ENCODE assay signal across 11 cellular contexts in genomic region chr19:18939163-18939562, GRCh38. TPM values are rescaled to one million over a fixed set of nuclear protein-coding genes. Genes with fewer than 3 reads are reported as not detected.
DNase-seq lines count a peak whose midpoint lies in the region; ATAC-seq and TF ChIP-seq lines count a peak whose summit lies in the region.
"Had no signal": no experiment of that assay in that cellular context is flagged by ENCODE, and none has a peak within 500 bp of the region (broad histone marks: within the 10 kb centered on the region; RNA-seq: fewer than 3 reads in every experiment).

No MANE protein-coding gene starts in this region.

- H3K36me3 ChIP-seq in PC-3 (ENCODE audit: low read depth, low read length), result peaks cover 14% of the 10 kb centered on the region
- H3K36me3 ChIP-seq in neuronal stem cell (replicated peaks in 1 of 2; ENCODE audit: control insufficient read depth in 2 of 2, insufficient read depth in 2 of 2, low read length in 2 of 2), result peaks cover 14 to 45% of the 10 kb centered on the region in 2 donors

- no peak overlapping the region for H3K9ac ChIP-seq in PC-3 (ENCODE audit: low read length)
- H3K9ac ChIP-seq in neuronal stem cell (ENCODE audit: low read depth, low read length, poor library complexity), result no peak overlapping the region

- H2BK5ac ChIP-seq in neuronal stem cell (ENCODE audit: low read length), result peak overlapping the region; percentile 93

- H2AK5ac ChIP-seq in neuronal stem cell (ENCODE audit: low read depth, low read length), result peak overlapping the region; percentile 100

- no peak for DNase-seq in CD4-positive, alpha-beta T cell
- DNase-seq in PC-3, result no peak
- DNase-seq in epithelial cell of proximal tubule (ENCODE audit: low read depth), result no peak
- DNase-seq in neuronal stem cell (ENCODE audit: low spot score), result no peak
- DNase-seq in NOMO-1 treated with dmso at 0.1 percent for 144 hours (lab: John Stamatoyannopoulos, UW; ENCODE audit: unreplicated experiment), result no peak
- no peak for DNase-seq in SIG-M5 (lab: John Stamatoyannopoulos, UW)
- DNase-seq in stimulated activated naive CD4-positive, alpha-beta T cell treated with Interleukin-2 at 50 U/mL for 16 hours (lab: John Stamatoyannopoulos, UW), result no peak
- DNase-seq: mucosa of descending colon, NCI-H1436 had no signal

- ATAC-seq in CD4-positive, alpha-beta T cell (ENCODE audit: poor library complexity), result no peak
- no peak for ATAC-seq in PC-3
- no peak for ATAC-seq in GM19035 (IDR thresholded peaks at IDR 0.05; ENCODE audit: unreplicated experiment)

- H3K4ac ChIP-seq in neuronal stem cell (ENCODE audit: low read length), result no peak overlapping the region

- no peak overlapping the region for H4K8ac ChIP-seq in neuronal stem cell (ENCODE audit: low read depth, low read length)

- H2BK15ac ChIP-seq in neuronal stem cell (ENCODE audit: low read length), result peak overlapping the region; percentile 60

- H3K14ac ChIP-seq in neuronal stem cell (ENCODE audit: low read length), result no peak overlapping the region

- no peaks in the 10 kb centered on the region for H3K36me3 Mint-ChIP-seq in CD4-positive, alpha-beta T cell (ENCODE audit: low read depth)

- peaks cover 36% of the 10 kb centered on the region for H3K27me3 Mint-ChIP-seq in CD4-positive, alpha-beta T cell

- peaks cover 6% of the 10 kb centered on the region for H3K4me1 ChIP-seq in PC-3 (ENCODE audit: insufficient read depth, low read length)
- peaks cover 11 to 12% of the 10 kb centered on the region in 2 donors for H3K4me1 ChIP-seq in neuronal stem cell (ENCODE audit: control insufficient read depth in 2 of 2, insufficient read depth in 1 of 2, low read depth in 1 of 2, low read length in 2 of 2)

- H2AFZ ChIP-seq in PC-3 (ENCODE audit: low read length) (no peak overlapping the region), neuronal stem cell (ENCODE audit: low read length) (no peak overlapping the region)

- H3K27me3 ChIP-seq in CD4-positive, alpha-beta T cell (ENCODE audit: control insufficient read depth, insufficient read depth, low read length), result peaks cover 22% of the 10 kb centered on the region
- H3K27me3 ChIP-seq in PC-3 (ENCODE audit: low read length) (no peaks in the 10 kb centered on the region), neuronal stem cell (ENCODE audit: control insufficient read depth in 3 of 3, insufficient read depth in 3 of 3, low read depth in 1 of 3, low read length in 3 of 3) (no peaks in the 10 kb centered on the region)

- TF ChIP-seq CTCF in CD4-positive, alpha-beta T cell (IDR thresholded peaks at IDR 0.05), result no peak
- no peak for TF ChIP-seq CTCF in PC-3 (conservative IDR thresholded peaks at IDR 0.05; ENCODE audit: low read depth, low read length)
- no peak for TF ChIP-seq CTCF in epithelial cell of proximal tubule (conservative IDR thresholded peaks at IDR 0.05; ENCODE audit: low read depth, low read length)

- peak overlapping the region; percentile 86 for H3K4me3 Mint-ChIP-seq in CD4-positive, alpha-beta T cell

- peaks cover 21% of the 10 kb centered on the region for H3K79me2 ChIP-seq in PC-3 (ENCODE audit: low read length)

- H3K9me3 ChIP-seq in CD4-positive, alpha-beta T cell (ENCODE audit: control insufficient read depth, low read length), result no peaks in the 10 kb centered on the region
- no peaks in the 10 kb centered on the region for H3K9me3 ChIP-seq in PC-3 (ENCODE audit: low read length)
- H3K9me3 ChIP-seq in neuronal stem cell (replicated peaks in 1 of 2; ENCODE audit: control insufficient read depth in 2 of 2, insufficient read depth in 1 of 2, low read depth in 1 of 2, low read length in 2 of 2), result no peaks in the 10 kb centered on the region
- H3K9me3 ChIP-seq: mucosa of descending colon had no signal

- H3K79me1 ChIP-seq in neuronal stem cell (ENCODE audit: low read depth, low read length), result peaks cover 10% of the 10 kb centered on the region

- CTCF ChIA-PET in CD4-positive, alpha-beta T cell (lab: Charles Lee), result no interaction called here
- CTCF ChIA-PET in PC-3 (lab: Charles Lee), result no interaction called here

- H2BK12ac ChIP-seq in neuronal stem cell (ENCODE audit: low read length), result peak overlapping the region; percentile 94

- H3K27ac Mint-ChIP-seq in CD4-positive, alpha-beta T cell, result no peak overlapping the region
- H3K27ac Mint-ChIP-seq: stimulated activated naive CD8-positive, alpha-beta T cell treated with anti-CD3 and anti-CD28 coated beads, Interleukin-15, Interleukin-2, amounts not matched to agents 100 ng/mL and 50 ng/mL, for 24 hours had no signal

- no peaks in the 10 kb centered on the region for H3K9me2 ChIP-seq in PC-3 (replicated peaks; ENCODE audit: low read length)

- no peaks in the 10 kb centered on the region for H3K9me3 Mint-ChIP-seq in CD4-positive, alpha-beta T cell
- H3K9me3 Mint-ChIP-seq: stimulated activated naive CD8-positive, alpha-beta T cell treated with anti-CD3 and anti-CD28 coated beads, Interleukin-15, Interleukin-2, amounts not matched to agents 100 ng/mL and 50 ng/mL, for 24 hours had no signal

- no CpG with 5 or more reads among the region's 3 CpGs for WGBS in neuronal stem cell (ENCODE audit: extremely low coverage in 2 of 2, insufficient read length in 2 of 2, insufficient replicate concordance in 1 of 2), 2 donors

- peak overlapping the region; percentile 95 for H3K4me2 ChIP-seq in PC-3 (ENCODE audit: low read length)
- peak overlapping the region; percentile 61 for H3K4me2 ChIP-seq in neuronal stem cell (ENCODE audit: insufficient read depth, low read length, poor library complexity, severe bottlenecking)

- peak overlapping the region; percentile 97 for H3K18ac ChIP-seq in neuronal stem cell (ENCODE audit: low read length)

- no peaks in the 10 kb centered on the region for H3F3A ChIP-seq in PC-3 (ENCODE audit: low read length, unreplicated experiment)

- H3K23ac ChIP-seq in neuronal stem cell (ENCODE audit: low read depth, low read length, poor library complexity), result no peak overlapping the region

- H3K27ac ChIP-seq in CD4-positive, alpha-beta T cell (ENCODE audit: low read depth, low read length), result no peak overlapping the region
- H3K27ac ChIP-seq in PC-3 (ENCODE audit: low read length), result no peak overlapping the region
- H3K27ac ChIP-seq in neuronal stem cell (replicated peaks; ENCODE audit: low read length), result peak overlapping the region; percentile 55

- H3K4me1 Mint-ChIP-seq in CD4-positive, alpha-beta T cell (ENCODE audit: low read depth), result peaks cover 9% of the 10 kb centered on the region

- H4K20me1 ChIP-seq in PC-3 (ENCODE audit: low read length), result no peaks in the 10 kb centered on the region

- peak overlapping the region; percentile 85 for H4K91ac ChIP-seq in neuronal stem cell (ENCODE audit: low read depth, low read length, poor library complexity)

- intact Hi-C loops in CD4-positive, alpha-beta T cell (cut with DNase I, micrococcal nuclease), result no loop called here
- intact Hi-C loops in PC-3 (cut with micrococcal nuclease), result no loop called here

- no peak overlapping the region; the same call in 1 of the 2 replicates for H3K4me3 ChIP-seq in PC-3 (ENCODE audit: low read length)
- peak overlapping the region; percentile 98 for H3K4me3 ChIP-seq in epithelial cell of proximal tubule (ENCODE audit: low read depth, low read length)
- peak overlapping the region in 1 of 2 donors; percentile 97 for H3K4me3 ChIP-seq in neuronal stem cell (ENCODE audit: low read length in 2 of 2)
- H3K4me3 ChIP-seq: mucosa of descending colon had no signal

- POLR2A ChIA-PET in CD4-positive, alpha-beta T cell (lab: Charles Lee), result no interaction called here
- POLR2A ChIA-PET in PC-3 (lab: Charles Lee; ENCODE audit: unreplicated experiment), result no interaction called here

- TSS peak; percentile 26 for BruUV-seq in PC-3 (replicated peaks; lab: Mats Ljungman, UMichigan)

- H2BK120ac ChIP-seq in neuronal stem cell (ENCODE audit: low read depth, low read length), result peak overlapping the region; percentile 61

RNA-seq across cellular contexts. Expression of gene HOMER3, which starts 1.9 kb away (rescaled TPM):
- total RNA-seq in CD4-positive, alpha-beta T cell, result 1 to 10 TPM; 1.1 TPM
- total RNA-seq in PC-3 (2014; rRNA removed) (118 and 143 TPM in 2 replicates), epithelial cell of proximal tubule (85.9 and 106 TPM in 2 replicates)
- polyA plus RNA-seq in neuronal stem cell (2013, experiment 1 of 2), result 58.3 TPM
- 56.2 TPM for polyA plus RNA-seq in neuronal stem cell (2013, experiment 2 of 2)

RNA-seq across cellular contexts. Expression of gene DDX49, which starts 19.6 kb away (rescaled TPM):
- total RNA-seq in CD4-positive, alpha-beta T cell, result 10 to 100 TPM; 47.9 to 49.7 TPM
- total RNA-seq in PC-3 (2014; rRNA removed) (120 and 145 TPM in 2 replicates), epithelial cell of proximal tubule (48.6 and 58.5 TPM in 2 replicates)
- polyA plus RNA-seq in neuronal stem cell (2013, experiment 1 of 2), result 11.8 TPM
- polyA plus RNA-seq in neuronal stem cell (2013, experiment 2 of 2), result 10.4 TPM

RNA-seq across cellular contexts. Expression of gene COPE, which starts 20.0 kb away (rescaled TPM):
- 100 to 1,000 TPM; 135 to 143 TPM for total RNA-seq in CD4-positive, alpha-beta T cell
- 408 and 410 TPM in 2 replicates for total RNA-seq in PC-3 (2014; rRNA removed)
- 312 and 318 TPM in 2 replicates for total RNA-seq in epithelial cell of proximal tubule
- polyA plus RNA-seq in neuronal stem cell (2013, experiment 1 of 2), result 152 TPM
- 153 TPM for polyA plus RNA-seq in neuronal stem cell (2013, experiment 2 of 2)

RNA-seq across cellular contexts. Expression of gene CERS1, which starts 43.2 kb away (rescaled TPM):
- not detected for total RNA-seq in CD4-positive, alpha-beta T cell
- total RNA-seq in PC-3 (2014; rRNA removed) (0.95 and 3.3 TPM in 2 replicates), epithelial cell of proximal tubule (0.87 and 2.0 TPM in 2 replicates)
- polyA plus RNA-seq in neuronal stem cell (2013, experiment 1 of 2), result 17.4 TPM
- polyA plus RNA-seq in neuronal stem cell (2013, experiment 2 of 2), result 17.0 TPM

Comparison
In these comparisons a context has a peak if more than half of its experiments do, and no peak if none do; other contexts are left out.
1. RNA of gene HOMER3, which starts 1.9 kb away (total RNA-seq): 118 to 143 TPM in PC-3 and 85.9 to 106 TPM in epithelial cell of proximal tubule; 1.1 TPM in CD4-positive, alpha-beta T cell; every median in the first group is over 10 times any median in the second.